In genomic region chr21:17611414-17612022, GRCh38 we compare ENCODE assay signal across 8 cellular contexts. TPM values are rescaled to one million over a fixed set of nuclear protein-coding genes. Genes with fewer than 3 reads are reported as not detected.
DNase-seq lines count a peak whose midpoint lies in the region; ATAC-seq, FAIRE-seq and TF ChIP-seq lines count a peak whose summit lies in the region.

No MANE protein-coding gene starts in this region.

- H2BK12ac ChIP-seq in trophoblast cell (ENCODE audit: low read length), result peak overlapping the region; percentile 42

- peaks cover 22% of the 10 kb centered on the region for H3K79me2 ChIP-seq in trophoblast cell (ENCODE audit: control insufficient read depth, insufficient read depth, low read length, poor library complexity)

- peak overlapping the region; percentile 93 for H4K8ac ChIP-seq in trophoblast cell (ENCODE audit: low read depth, low read length)

- H3K14ac ChIP-seq in trophoblast cell (ENCODE audit: low read length), result peak overlapping the region; percentile 91

- H3K9me3 Mint-ChIP-seq in activated naive CD8-positive, alpha-beta T cell treated with anti-CD3 and anti-CD28 coated beads, Interleukin-2, amount 10 ng/mL, durations not matched to agents 7 days and 5 days, result no peaks in the 10 kb centered on the region

- TF ChIP-seq POLR2A in tibial nerve (IDR thresholded peaks at IDR 0.05), result peak; percentile 72 to 75

- H2AFZ ChIP-seq in trophoblast cell (ENCODE audit: insufficient read depth, low read length, poor library complexity), result peak overlapping the region; percentile 95

- H3K9ac ChIP-seq in trophoblast cell (ENCODE audit: low read length), result peak overlapping the region; percentile 81

- H3K9me3 ChIP-seq in trophoblast cell (ENCODE audit: insufficient read depth, low read depth, low read length) (no peaks in the 10 kb centered on the region), tibial nerve (no peaks in the 10 kb centered on the region)

- peak overlapping the region; percentile 98 for H2BK5ac ChIP-seq in trophoblast cell (ENCODE audit: low read depth, low read length, poor library complexity)

- peak overlapping the region; percentile 85 for H3K4me2 ChIP-seq in trophoblast cell (ENCODE audit: low read length)

- peak; percentile 17 for FAIRE-seq in G401.6 (lab: Jason Lieb, UNC)

- H3K4me3 ChIP-seq in trophoblast cell (ENCODE audit: low read depth, low read length) (peak overlapping the region; percentile 87), tibial nerve (peak overlapping the region; percentile 76 to 89 (median 86))

- peak overlapping the region; percentile 91 for H4K91ac ChIP-seq in trophoblast cell (ENCODE audit: low read depth, low read length)

- POLR2A ChIA-PET in activated naive CD8-positive, alpha-beta T cell treated with anti-CD3 and anti-CD28 coated beads, Interleukin-2, amount 10 ng/mL, durations not matched to agents 7 days and 5 days (lab: Charles Lee), result interaction anchor here (0.6 to 1.8 kb wide), 5 partner anchors 20 to 207 kb away, joined by 3 to 14 read pairs (median 3); partner anchors contain the start of gene C21orf91

- no CpG with 5 or more reads among the region's 26 CpGs for WGBS in trophoblast cell (ENCODE audit: extremely low coverage, insufficient coverage, insufficient read length)
- WGBS in tibial nerve, 2 donors, result 0% methylated on average over 26 of the region's 26 CpGs

- H3K23ac ChIP-seq in trophoblast cell (ENCODE audit: low read length), result no peak overlapping the region

- peak overlapping the region; percentile 100 for H3K4ac ChIP-seq in trophoblast cell (ENCODE audit: low read depth, low read length)

- DNase-seq in GOT3 (lab: John Stamatoyannopoulos, UW) (peak; percentile 70), Kasumi-1 (lab: John Stamatoyannopoulos, UW) (peak; percentile 78 to 86), SKM-1 treated with dmso at 0.1 percent for 144 hours (lab: John Stamatoyannopoulos, UW; ENCODE audit: unreplicated experiment) (peak; percentile 56), cardiac septum (ENCODE audit: low spot score) (peak; percentile 86), trophoblast cell (peak; percentile 81), tibial nerve (ENCODE audit: low spot score in 2 of 2) (peak; percentile 65 to 83)
- DNase-seq in activated naive CD8-positive, alpha-beta T cell treated with anti-CD3 and anti-CD28 coated beads, Interleukin-2, amount 10 ng/mL, durations not matched to agents 7 days and 5 days, result peak; percentile 74

- peak in 1 of 5 experiments; percentile 37 for TF ChIP-seq CTCF in tibial nerve (IDR thresholded peaks at IDR 0.05)

- H3K36me3 Mint-ChIP-seq in activated naive CD8-positive, alpha-beta T cell treated with anti-CD3 and anti-CD28 coated beads, Interleukin-2, amount 10 ng/mL, durations not matched to agents 7 days and 5 days, result peaks cover 19% of the 10 kb centered on the region

- H3K79me1 ChIP-seq in trophoblast cell (ENCODE audit: low read length), result peaks cover 23% of the 10 kb centered on the region

- H3K36me3 ChIP-seq in trophoblast cell (ENCODE audit: control insufficient read depth in 1 of 2, insufficient read depth in 2 of 2, low read length in 2 of 2), result peaks cover 2 to 10% of the 10 kb centered on the region in 2 experiments
- peaks cover 0 to 11% (median 0%) of the 10 kb centered on the region in 3 donors for H3K36me3 ChIP-seq in tibial nerve

- peak overlapping the region; percentile 100 for H3K18ac ChIP-seq in trophoblast cell (ENCODE audit: low read length)

- ATAC-seq in activated naive CD8-positive, alpha-beta T cell treated with anti-CD3 and anti-CD28 coated beads, Interleukin-2, amount 10 ng/mL, durations not matched to agents 7 days and 5 days (ENCODE audit: low read depth), result peak; percentile 57

- H3K27ac Mint-ChIP-seq in activated naive CD8-positive, alpha-beta T cell treated with anti-CD3 and anti-CD28 coated beads, Interleukin-2, amount 10 ng/mL, durations not matched to agents 7 days and 5 days, result peak overlapping the region; percentile 97

- peaks cover 46% of the 10 kb centered on the region for H3K4me1 Mint-ChIP-seq in activated naive CD8-positive, alpha-beta T cell treated with anti-CD3 and anti-CD28 coated beads, Interleukin-2, amount 10 ng/mL, durations not matched to agents 7 days and 5 days

- intact Hi-C loops in cardiac septum (cut with DNase I), result loop anchor here (10.0 kb wide), 1 partner anchor 203 kb away; the partner anchor contains the start of gene C21orf91

- H2AK5ac ChIP-seq in trophoblast cell (ENCODE audit: low read length), result peak overlapping the region; percentile 20

- H3K27ac ChIP-seq in trophoblast cell (ENCODE audit: low read depth, low read length) (peak overlapping the region; percentile 45), tibial nerve (peak overlapping the region; percentile 90 to 98 (median 96))

- peak overlapping the region; percentile 99 for H4K12ac ChIP-seq in trophoblast cell (ENCODE audit: low read depth, low read length)

- TF ChIP-seq EP300 in tibial nerve (IDR thresholded peaks at IDR 0.05), result peak in 1 of 2 donors; percentile 94

- no peaks in the 10 kb centered on the region for H3K27me3 ChIP-seq in trophoblast cell (ENCODE audit: insufficient read depth, low read length)
- no peaks in the 10 kb centered on the region for H3K27me3 ChIP-seq in tibial nerve

- H3K4me3 Mint-ChIP-seq in activated naive CD8-positive, alpha-beta T cell treated with anti-CD3 and anti-CD28 coated beads, Interleukin-2, amount 10 ng/mL, durations not matched to agents 7 days and 5 days, result peak overlapping the region; percentile 97

- H2BK120ac ChIP-seq in trophoblast cell (ENCODE audit: insufficient read depth, low read length, poor library complexity), result peak overlapping the region; percentile 90

- peaks cover 11 to 14% of the 10 kb centered on the region in 2 experiments for H3K4me1 ChIP-seq in trophoblast cell (ENCODE audit: control insufficient read depth in 1 of 2, insufficient read depth in 2 of 2, low read length in 2 of 2)
- peaks cover 0 to 42% (median 7%) of the 10 kb centered on the region in 4 donors for H3K4me1 ChIP-seq in tibial nerve

- H3K27me3 Mint-ChIP-seq in activated naive CD8-positive, alpha-beta T cell treated with anti-CD3 and anti-CD28 coated beads, Interleukin-2, amount 10 ng/mL, durations not matched to agents 7 days and 5 days, result peaks cover 2% of the 10 kb centered on the region

RNA-seq across cellular contexts. Expression of gene BTG3, which starts 1.2 kb away (rescaled TPM):
- 10 to 100 TPM; 36.0 to 37.3 TPM for total RNA-seq in activated naive CD8-positive, alpha-beta T cell treated with anti-CD3 and anti-CD28 coated beads, Interleukin-2, amount 10 ng/mL, durations not matched to agents 7 days and 5 days
- total RNA-seq in cardiac septum (6.7 TPM), tibial nerve (10 to 100 TPM; 46.2 to 66.6 (median 49.9) TPM)
- polyA plus RNA-seq in trophoblast cell (2013), result 93.4 and 94.2 TPM in 2 replicates

Comparison
In these comparisons a context has a peak if more than half of its experiments do, and no peak if none do; other contexts are left out.
1. Peak in every context shown above with its lines: DNase-seq, ATAC-seq, H3K4me3 ChIP-seq and H3K27ac ChIP-seq.